Comparison of ENCODE assay signal across 18 cellular contexts in genomic region chr20:31355981-31356380, GRCh38. TPM values are rescaled to one million over a fixed set of nuclear protein-coding genes. Genes with fewer than 3 reads are reported as not detected.
DNase-seq lines count a peak whose midpoint lies in the region; ATAC-seq and TF ChIP-seq lines count a peak whose summit lies in the region.
"Had no signal": no experiment of that assay in that cellular context is flagged by ENCODE, and none has a peak within 500 bp of the region (broad histone marks: within the 10 kb centered on the region; RNA-seq: fewer than 3 reads in every experiment).

No MANE protein-coding gene starts in this region.

- H3K9ac ChIP-seq in GM23248 = no peak overlapping the region

- in situ Hi-C loops in GM23248 (cut with MboI) (no loop called here), brain microvascular endothelial cell (cut with HindIII; ENCODE audit: low pct_ligation_motif_present, low sequenced_read_pairs) (no loop called here), HAP-1 (cut with MboI; ENCODE audit: low sequenced_read_pairs) (no loop called here)

- WGBS in GM23248 (ENCODE audit: low coverage in 1 of 2, low lambda C conversion rate in 2 of 2, missing lambda C conversion rate in 2 of 2), 2 experiments = 4 to 12% methylated on average over 1 of the region's 1 CpG

- no peak for ATAC-seq in GM21825 (IDR thresholded peaks at IDR 0.05; ENCODE audit: unreplicated experiment)
- ATAC-seq: A549, GM23338, HepG2 had no signal

- H3K4me3 ChIP-seq in GM23248 (no peak overlapping the region), brain microvascular endothelial cell (ENCODE audit: low read depth, low read length) (no peak overlapping the region), HAP-1 (no peak overlapping the region)
- H3K4me3 ChIP-seq: A549, GM23338 had no signal

- no peaks in the 10 kb centered on the region for H3K27me3 ChIP-seq in GM23248 (replicated peaks; ENCODE audit: insufficient read depth)
- H3K27me3 ChIP-seq in brain microvascular endothelial cell (replicated peaks) = no peaks in the 10 kb centered on the region
- H3K27me3 ChIP-seq in HAP-1 (ENCODE audit: low read depth) = peaks cover 6% of the 10 kb centered on the region

- H3K27ac ChIP-seq in GM23248 = no peak overlapping the region
- H3K27ac ChIP-seq in brain microvascular endothelial cell = no peak overlapping the region
- H3K27ac ChIP-seq: A549, C4-2B had no signal

- no peaks in the 10 kb centered on the region for H3K4me1 ChIP-seq in GM23248 (ENCODE audit: insufficient read depth)
- H3K4me1 ChIP-seq in HAP-1 = no peaks in the 10 kb centered on the region
- H3K4me1 ChIP-seq: A549, Caco-2 had no signal

- no peaks in the 10 kb centered on the region for H3K79me2 ChIP-seq in GM23248 (ENCODE audit: insufficient read depth)

- DNase-seq in GM23248 (peak; percentile 1), NCI-H226 (peak; percentile 54), brain microvascular endothelial cell (peak; percentile 1), HAP-1 (ENCODE audit: low spot score in 2 of 2) (no peak)
- no peak for DNase-seq in activated CD4-positive, alpha-beta T cell treated with anti-CD3 and anti-CD28 coated beads, Interleukin-2, amount 50 U/mL, for 1 hour
- DNase-seq: AML-193; Caco-2; CD4-positive, alpha-beta T cell; GF-D8; H7; KBM-7 had no signal

- H3K36me3 ChIP-seq in GM23248 (ENCODE audit: low read depth) = no peaks in the 10 kb centered on the region
- no peaks in the 10 kb centered on the region for H3K36me3 ChIP-seq in brain microvascular endothelial cell (replicated peaks)
- no peaks in the 10 kb centered on the region for H3K36me3 ChIP-seq in HAP-1 (replicated peaks)

- H2AFZ ChIP-seq in GM23248 = no peak overlapping the region
- H2AFZ ChIP-seq: GM23338 had no signal

- H4K20me1 ChIP-seq in GM23248 (ENCODE audit: insufficient read depth) = no peaks in the 10 kb centered on the region

- H3K4me2 ChIP-seq in GM23248 (ENCODE audit: unreplicated experiment) = no peak overlapping the region
- H3K4me2 ChIP-seq: A549, GM23338 had no signal

- no peaks in the 10 kb centered on the region for H3K9me2 ChIP-seq in GM23248 (ENCODE audit: insufficient read depth)

- TF ChIP-seq CTCF in brain microvascular endothelial cell (IDR thresholded peaks at IDR 0.05; ENCODE audit: low read depth, low read length, missing control alignments) = no peak

- H3F3A ChIP-seq in GM23248 (ENCODE audit: insufficient read depth) = no peaks in the 10 kb centered on the region

- H3K9me3 ChIP-seq in GM23248 (ENCODE audit: low read depth) (no peaks in the 10 kb centered on the region), HAP-1 (no peaks in the 10 kb centered on the region)
- H3K9me3 ChIP-seq: A549, Caco-2 had no signal

RNA-seq across cellular contexts. Expression of gene DEFB118, which starts 12.4 kb away (rescaled TPM):
- not detected in 2 replicates for total RNA-seq in GM23248 (2014; rRNA removed; shearing (Covaris generic))
- not detected in 2 replicates for polyA plus RNA-seq in GM23248 (2016; fragmentation: Nextera tagmentation; extraction: Ambion mirVana)
- total RNA-seq: Caco-2; CD4-positive, alpha-beta T cell; GM23338; H7; HepG2 had no signal
- polyA plus RNA-seq: A549, BJ, GM23338, HepG2, IgD-negative memory B cell had no signal

RNA-seq across cellular contexts. Expression of gene DEFB119, which starts 34.4 kb away (rescaled TPM):
- total RNA-seq in GM23248 (2014; rRNA removed; shearing (Covaris generic)) = not detected in 2 replicates
- not detected in 2 replicates for polyA plus RNA-seq in GM23248 (2016; fragmentation: Nextera tagmentation; extraction: Ambion mirVana)
- total RNA-seq: Caco-2; CD4-positive, alpha-beta T cell; GM23338; H7; HepG2 had no signal
- polyA plus RNA-seq: A549, BJ, GM23338, HepG2, IgD-negative memory B cell had no signal

RNA-seq across cellular contexts. Expression of gene DEFB116, which starts 47.6 kb away (rescaled TPM):
- total RNA-seq in GM23248 (2014; rRNA removed; shearing (Covaris generic)) = not detected in 2 replicates
- polyA plus RNA-seq in GM23248 (2016; fragmentation: Nextera tagmentation; extraction: Ambion mirVana) = not detected in 2 replicates
- total RNA-seq: Caco-2; CD4-positive, alpha-beta T cell; GM23338; H7; HepG2 had no signal
- polyA plus RNA-seq: A549, BJ, GM23338, HepG2, IgD-negative memory B cell had no signal

RNA-seq across cellular contexts. Expression of gene DEFB121, which starts 50.0 kb away (rescaled TPM):
- total RNA-seq in GM23248 (2014; rRNA removed; shearing (Covaris generic)) = not detected in 2 replicates
- not detected in 2 replicates for polyA plus RNA-seq in GM23248 (2016; fragmentation: Nextera tagmentation; extraction: Ambion mirVana)
- total RNA-seq: Caco-2; CD4-positive, alpha-beta T cell; GM23338; H7; HepG2 had no signal
- polyA plus RNA-seq: A549, BJ, GM23338, HepG2, IgD-negative memory B cell had no signal

Comparison
In these comparisons a context has a peak if more than half of its experiments do, and no peak if none do; other contexts are left out.
1. DNase-seq: peak in GM23248 (single experiment), NCI-H226 (single experiment) and brain microvascular endothelial cell (single experiment); none in activated CD4-positive, alpha-beta T cell treated with anti-CD3 and anti-CD28 coated beads, Interleukin-2, amount 50 U/mL, for 1 hour (single experiment) and HAP-1 (0 of 2).